ENCODE assay signal across 19 cellular contexts in genomic region chr14:68322970-68323620, GRCh38.
DNase-seq lines count a peak whose midpoint lies in the region; ATAC-seq and TF ChIP-seq lines count a peak whose summit lies in the region.
"Had no signal": no experiment of that assay in that cellular context is flagged by ENCODE, and none has a peak within 500 bp of the region (broad histone marks: within the 10 kb centered on the region; RNA-seq: fewer than 3 reads in every experiment).

No MANE protein-coding gene starts in this region.

- TF ChIP-seq POLR2A in prostate gland (IDR thresholded peaks at IDR 0.05), result no peak

- 88% methylated on average over 4 of the region's 4 CpGs for WGBS in prostate gland
- WGBS in mammary epithelial cell (ENCODE audit: low coverage, missing lambda C conversion rate), result 95% methylated on average over 4 of the region's 4 CpGs

- no peak overlapping the region for H3K9ac ChIP-seq in mammary epithelial cell (ENCODE audit: insufficient read depth, low read length)
- H3K9ac ChIP-seq: KMS-11 had no signal

- no peaks in the 10 kb centered on the region for H3K27me3 Mint-ChIP-seq in IgD-negative memory B cell
- no peaks in the 10 kb centered on the region for H3K27me3 Mint-ChIP-seq in CD4-positive, alpha-beta memory T cell
- H3K27me3 Mint-ChIP-seq: CD4-positive, CD25-positive, alpha-beta regulatory T cell had no signal

- peaks cover 32 to 62% (median 43%) of the 10 kb centered on the region in 3 donors for H3K4me1 Mint-ChIP-seq in IgD-negative memory B cell
- H3K4me1 Mint-ChIP-seq in CD4-positive, alpha-beta memory T cell, result peaks cover 0 to 5% (median 0%) of the 10 kb centered on the region in 4 donors

- in situ Hi-C loops in mammary epithelial cell (cut with MboI; ENCODE audit: low sequenced_read_pairs in 2 of 2), result no loop called here

- H3K4me3 Mint-ChIP-seq in IgD-negative memory B cell, result no peak overlapping the region
- H3K4me3 Mint-ChIP-seq in CD4-positive, alpha-beta memory T cell, result no peak overlapping the region
- H3K4me3 Mint-ChIP-seq: CD4-positive, CD25-positive, alpha-beta regulatory T cell had no signal

- no peaks in the 10 kb centered on the region for H3K4me1 ChIP-seq in prostate gland (replicated peaks)
- H3K4me1 ChIP-seq in mammary epithelial cell (ENCODE audit: insufficient read depth, low read length), result no peaks in the 10 kb centered on the region
- no peaks in the 10 kb centered on the region for H3K4me1 ChIP-seq in CD4-positive, alpha-beta memory T cell (ENCODE audit: insufficient read depth, low read length)

- no peaks in the 10 kb centered on the region for H3K27me3 ChIP-seq in layer of hippocampus (ENCODE audit: control insufficient read depth, insufficient read depth, low read length)
- H3K27me3 ChIP-seq in prostate gland (replicated peaks; ENCODE audit: insufficient read depth), result no peaks in the 10 kb centered on the region
- no peaks in the 10 kb centered on the region for H3K27me3 ChIP-seq in mammary epithelial cell (ENCODE audit: insufficient read depth, low read length)
- H3K27me3 ChIP-seq in CD4-positive, alpha-beta memory T cell (ENCODE audit: insufficient read depth, low read length), result no peaks in the 10 kb centered on the region
- H3K27me3 ChIP-seq: MG63 had no signal

- no peak overlapping the region for H2AFZ ChIP-seq in mammary epithelial cell (ENCODE audit: low read depth, low read length)
- H2AFZ ChIP-seq: PC-9 had no signal

- no peaks in the 10 kb centered on the region for H3K79me2 ChIP-seq in mammary epithelial cell (ENCODE audit: insufficient read depth, low read length)

- H3K36me3 Mint-ChIP-seq in IgD-negative memory B cell, result peaks cover 8% of the 10 kb centered on the region
- peaks cover 2 to 5% of the 10 kb centered on the region in 2 donors for H3K36me3 Mint-ChIP-seq in CD4-positive, alpha-beta memory T cell

- H3K27ac Mint-ChIP-seq in IgD-negative memory B cell, result peak overlapping the region in 2 of 3 donors; percentile 20 to 47
- H3K27ac Mint-ChIP-seq in CD4-positive, alpha-beta memory T cell, result peak overlapping the region in 1 of 7 donors; percentile 35

- DNase-seq in Ammon's horn (ENCODE audit: low spot score) (peak; percentile 53), prostate gland (ENCODE audit: low spot score) (peak; percentile 21), mammary epithelial cell (no peak), left lobe of liver (ENCODE audit: low spot score) (no peak)
- no peak for DNase-seq in activated CD4-positive, CD25-positive, alpha-beta regulatory T cell (lab: John Stamatoyannopoulos, UW)
- no peak for DNase-seq in CD4-positive, alpha-beta memory T cell
- DNase-seq: CD4-positive, CD25-positive, alpha-beta regulatory T cell; DND-41; GDM1; GOT3; MG63; NCI-H1105; NCI-H1694 treated with DMSO at 0.1 percent for 48 hours; NCI-H446; PC-9 had no signal

- no peak for ATAC-seq in left lobe of liver

- no peaks in the 10 kb centered on the region for H4K20me1 ChIP-seq in mammary epithelial cell (ENCODE audit: insufficient read depth, low read length)

- intact Hi-C loops in prostate gland (cut with DNase I) (no loop called here), mammary epithelial cell (cut with micrococcal nuclease) (no loop called here)
- intact Hi-C loops in CD4-positive, alpha-beta memory T cell (cut with micrococcal nuclease), result no loop called here

- CTCF ChIA-PET in mammary epithelial cell (lab: Charles Lee; ENCODE audit: low non-redundant PET), result no interaction called here
- CTCF ChIA-PET in CD4-positive, alpha-beta memory T cell (lab: Charles Lee; ENCODE audit: partially characterized antibody), result interaction anchor here (0.9 kb wide), 1 partner anchor 26 kb away, joined by 3 read pairs; no protein-coding TSS in a partner anchor

- H3K4me2 ChIP-seq in mammary epithelial cell (ENCODE audit: insufficient read depth, low read depth, low read length), result no peak overlapping the region
- H3K4me2 ChIP-seq: KMS-11, PC-9 had no signal

- POLR2A ChIA-PET in CD4-positive, alpha-beta memory T cell (lab: Charles Lee; ENCODE audit: partially characterized antibody), result no interaction called here

- H3K36me3 ChIP-seq in prostate gland (no peaks in the 10 kb centered on the region), mammary epithelial cell (ENCODE audit: insufficient read depth, low read length) (no peaks in the 10 kb centered on the region)
- no peaks in the 10 kb centered on the region for H3K36me3 ChIP-seq in CD4-positive, alpha-beta memory T cell (ENCODE audit: insufficient read depth, low read length)
- H3K36me3 ChIP-seq: MG63 had no signal

- no peaks in the 10 kb centered on the region for H3K9me3 Mint-ChIP-seq in IgD-negative memory B cell
- H3K9me3 Mint-ChIP-seq in CD4-positive, alpha-beta memory T cell, result no peaks in the 10 kb centered on the region

- no TSS peak for BruUV-seq in mammary epithelial cell (replicated peaks; lab: Mats Ljungman, UMichigan)

- H3K27ac ChIP-seq in layer of hippocampus (ENCODE audit: low read depth, low read length) (peak overlapping the region; percentile 32), prostate gland (no peak overlapping the region), mammary epithelial cell (ENCODE audit: insufficient read depth, low read depth, low read length) (no peak overlapping the region)
- H3K27ac ChIP-seq in CD4-positive, alpha-beta memory T cell (ENCODE audit: low read depth, low read length), result no peak overlapping the region
- H3K27ac ChIP-seq: HL-60, KMS-11, PC-9 had no signal

- no peaks in the 10 kb centered on the region for H3K9me3 ChIP-seq in prostate gland
- H3K9me3 ChIP-seq in mammary epithelial cell (replicated peaks; ENCODE audit: insufficient read depth, low read length), result no peaks in the 10 kb centered on the region
- H3K9me3 ChIP-seq in CD4-positive, alpha-beta memory T cell (ENCODE audit: control insufficient read depth in 1 of 2, low read length in 2 of 2), result no peaks in the 10 kb centered on the region
- H3K9me3 ChIP-seq: MG63 had no signal

- dilution Hi-C loops in mammary epithelial cell (cut with HindIII; ENCODE audit: low sequenced_read_pairs), result loop anchor here (5.0 kb wide), 1 partner anchor 46 kb away; no protein-coding TSS in a partner anchor

- TF ChIP-seq CTCF in prostate gland (IDR thresholded peaks at IDR 0.05), result no peak
- no peak for TF ChIP-seq CTCF in mammary epithelial cell (conservative IDR thresholded peaks at IDR 0.05 in 1 of 2, IDR thresholded peaks at IDR 0.05 in 1 of 2; ENCODE audit: extremely low read depth in 1 of 2, insufficient read depth in 1 of 2, low read depth in 1 of 2, low read length in 2 of 2)

- no peak overlapping the region for H3K4me3 ChIP-seq in prostate gland
- H3K4me3 ChIP-seq in mammary epithelial cell (replicated peaks in 1 of 3; ENCODE audit: insufficient read depth in 1 of 3, low read depth in 2 of 3, low read length in 3 of 3), result no peak overlapping the region
- H3K4me3 ChIP-seq in CD4-positive, alpha-beta memory T cell (ENCODE audit: low read length in 2 of 2), result no peak overlapping the region
- H3K4me3 ChIP-seq: MG63, PC-9 had no signal

Comparison
In these comparisons a context has a peak if more than half of its experiments do, and no peak if none do; other contexts are left out.
1. DNase-seq: peak in Ammon's horn (single experiment) and prostate gland (single experiment); none in mammary epithelial cell (single experiment), activated CD4-positive, CD25-positive, alpha-beta regulatory T cell (0 of 4), CD4-positive, alpha-beta memory T cell (0 of 5) and left lobe of liver (single experiment).